In the genomic region with DNA sequence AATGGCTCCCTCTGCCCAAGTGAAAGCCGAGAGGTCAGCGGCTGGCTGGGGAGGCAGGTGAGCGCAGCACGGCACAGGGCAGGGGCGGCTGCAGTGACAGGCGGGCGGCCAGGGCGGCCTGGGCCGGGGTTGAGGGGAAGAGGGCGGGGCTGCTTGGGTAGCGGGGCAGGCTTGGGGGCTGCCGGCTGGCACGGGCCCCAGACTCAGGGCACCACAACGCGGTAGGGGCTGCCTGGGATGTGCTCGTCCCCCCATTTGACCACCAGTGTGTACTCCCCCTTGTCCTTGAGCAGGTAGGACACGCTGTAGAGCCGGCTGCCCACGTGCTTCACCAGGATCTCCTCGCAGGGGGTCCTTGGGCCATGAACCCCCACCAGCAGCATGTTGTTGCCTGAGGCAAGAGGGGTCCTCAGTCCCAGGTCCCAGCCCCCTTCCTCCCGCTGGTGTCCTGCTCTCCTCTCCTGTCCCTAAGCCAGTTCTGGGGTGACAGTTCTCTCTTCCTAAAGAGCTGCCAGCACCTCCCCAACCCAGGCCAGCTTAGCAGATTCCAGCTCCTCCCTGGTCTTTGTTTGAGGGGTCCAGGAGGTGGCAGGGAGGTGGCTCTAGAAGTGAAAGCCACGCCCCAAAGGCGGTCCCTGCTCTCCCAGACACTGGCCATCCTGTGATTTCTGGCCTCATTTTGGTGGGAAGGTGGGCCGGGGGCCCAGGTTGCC, we compare ENCODE assay signal across 1 cellular context.
TF ChIP-seq lines count a peak whose summit lies in the region.

No MANE protein-coding gene starts in this region.

TF ChIP-seq in GM12878, 131 proteins besides CTCF, POLR2A, EP300 and RAD21:
- no peak for TF ChIP-seq MTA3 (IDR thresholded peaks at IDR 0.05; ENCODE audit: borderline replicate concordance, low read length)
- TF ChIP-seq ZNF384 (IDR thresholded peaks at IDR 0.05; ENCODE audit: borderline replicate concordance, low read depth, low read length) = no peak
- TF ChIP-seq ZNF217 (IDR thresholded peaks at IDR 0.05) = no peak
- TF ChIP-seq, protein P1, sequence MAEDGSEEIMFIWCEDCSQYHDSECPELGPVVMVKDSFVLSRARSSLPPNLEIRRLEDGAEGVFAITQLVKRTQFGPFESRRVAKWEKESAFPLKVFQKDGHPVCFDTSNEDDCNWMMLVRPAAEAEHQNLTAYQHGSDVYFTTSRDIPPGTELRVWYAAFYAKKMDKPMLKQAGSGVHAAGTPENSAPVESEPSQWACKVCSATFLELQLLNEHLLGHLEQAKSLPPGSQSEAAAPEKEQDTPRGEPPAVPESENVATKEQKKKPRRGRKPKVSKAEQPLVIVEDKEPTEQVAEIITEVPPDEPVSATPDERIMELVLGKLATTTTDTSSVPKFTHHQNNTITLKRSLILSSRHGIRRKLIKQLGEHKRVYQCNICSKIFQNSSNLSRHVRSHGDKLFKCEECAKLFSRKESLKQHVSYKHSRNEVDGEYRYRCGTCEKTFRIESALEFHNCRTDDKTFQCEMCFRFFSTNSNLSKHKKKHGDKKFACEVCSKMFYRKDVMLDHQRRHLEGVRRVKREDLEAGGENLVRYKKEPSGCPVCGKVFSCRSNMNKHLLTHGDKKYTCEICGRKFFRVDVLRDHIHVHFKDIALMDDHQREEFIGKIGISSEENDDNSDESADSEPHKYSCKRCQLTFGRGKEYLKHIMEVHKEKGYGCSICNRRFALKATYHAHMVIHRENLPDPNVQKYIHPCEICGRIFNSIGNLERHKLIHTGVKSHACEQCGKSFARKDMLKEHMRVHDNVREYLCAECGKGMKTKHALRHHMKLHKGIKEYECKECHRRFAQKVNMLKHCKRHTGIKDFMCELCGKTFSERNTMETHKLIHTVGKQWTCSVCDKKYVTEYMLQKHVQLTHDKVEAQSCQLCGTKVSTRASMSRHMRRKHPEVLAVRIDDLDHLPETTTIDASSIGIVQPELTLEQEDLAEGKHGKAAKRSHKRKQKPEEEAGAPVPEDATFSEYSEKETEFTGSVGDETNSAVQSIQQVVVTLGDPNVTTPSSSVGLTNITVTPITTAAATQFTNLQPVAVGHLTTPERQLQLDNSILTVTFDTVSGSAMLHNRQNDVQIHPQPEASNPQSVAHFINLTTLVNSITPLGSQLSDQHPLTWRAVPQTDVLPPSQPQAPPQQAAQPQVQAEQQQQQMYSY (CRISPR knock-in tag; IDR thresholded peaks at IDR 0.05) = no peak
- no peak for TF ChIP-seq RCOR1 (conservative IDR thresholded peaks at IDR 0.05; ENCODE audit: low read depth, low read length)
- TF ChIP-seq, protein P2, sequence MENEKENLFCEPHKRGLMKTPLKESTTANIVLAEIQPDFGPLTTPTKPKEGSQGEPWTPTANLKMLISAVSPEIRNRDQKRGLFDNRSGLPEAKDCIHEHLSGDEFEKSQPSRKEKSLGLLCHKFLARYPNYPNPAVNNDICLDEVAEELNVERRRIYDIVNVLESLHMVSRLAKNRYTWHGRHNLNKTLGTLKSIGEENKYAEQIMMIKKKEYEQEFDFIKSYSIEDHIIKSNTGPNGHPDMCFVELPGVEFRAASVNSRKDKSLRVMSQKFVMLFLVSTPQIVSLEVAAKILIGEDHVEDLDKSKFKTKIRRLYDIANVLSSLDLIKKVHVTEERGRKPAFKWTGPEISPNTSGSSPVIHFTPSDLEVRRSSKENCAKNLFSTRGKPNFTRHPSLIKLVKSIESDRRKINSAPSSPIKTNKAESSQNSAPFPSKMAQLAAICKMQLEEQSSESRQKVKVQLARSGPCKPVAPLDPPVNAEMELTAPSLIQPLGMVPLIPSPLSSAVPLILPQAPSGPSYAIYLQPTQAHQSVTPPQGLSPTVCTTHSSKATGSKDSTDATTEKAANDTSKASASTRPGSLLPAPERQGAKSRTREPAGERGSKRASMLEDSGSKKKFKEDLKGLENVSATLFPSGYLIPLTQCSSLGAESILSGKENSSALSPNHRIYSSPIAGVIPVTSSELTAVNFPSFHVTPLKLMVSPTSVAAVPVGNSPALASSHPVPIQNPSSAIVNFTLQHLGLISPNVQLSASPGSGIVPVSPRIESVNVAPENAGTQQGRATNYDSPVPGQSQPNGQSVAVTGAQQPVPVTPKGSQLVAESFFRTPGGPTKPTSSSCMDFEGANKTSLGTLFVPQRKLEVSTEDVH (IDR thresholded peaks at IDR 0.05; ENCODE audit: low read depth, partially characterized antibody) = no peak
- TF ChIP-seq POLR2AphosphoS5 (IDR thresholded peaks at IDR 0.05; ENCODE audit: low read length) = no peak
- TF ChIP-seq BCL11A (IDR thresholded peaks at IDR 0.05; ENCODE audit: low read depth, low read length) = no peak
- no peak for TF ChIP-seq HSF1 (IDR thresholded peaks at IDR 0.05; ENCODE audit: low read depth, low read length)
- no peak for TF ChIP-seq ZSCAN29 (IDR thresholded peaks at IDR 0.05)
- no peak for TF ChIP-seq NR2F1 (conservative IDR thresholded peaks at IDR 0.05)
- no peak for TF ChIP-seq JUNB (IDR thresholded peaks at IDR 0.05)
- no peak for TF ChIP-seq STAT1 (conservative IDR thresholded peaks at IDR 0.05)
- TF ChIP-seq NFXL1 (IDR thresholded peaks at IDR 0.05; ENCODE audit: borderline replicate concordance) = no peak
